Comparison of ENCODE assay signal across 8 cellular contexts in genomic region chr16:2027024-2028010, GRCh38. TPM values are rescaled to one million over a fixed set of nuclear protein-coding genes. Genes with fewer than 3 reads are reported as not detected.
DNase-seq lines count a peak whose midpoint lies in the region; ATAC-seq and TF ChIP-seq lines count a peak whose summit lies in the region.

No MANE protein-coding gene starts in this region.

- H3K4me1 ChIP-seq in PC-3 (ENCODE audit: insufficient read depth, low read length) (peaks cover 24% of the 10 kb centered on the region), mucosa of stomach (ENCODE audit: control insufficient read depth, insufficient read depth, low read length) (peaks cover 51% of the 10 kb centered on the region)

- POLR2A ChIA-PET in PC-3 (lab: Charles Lee; ENCODE audit: unreplicated experiment), result no interaction called here

- no peaks in the 10 kb centered on the region for H4K20me1 ChIP-seq in PC-3 (ENCODE audit: low read length)

- CTCF ChIA-PET in PC-3 (lab: Charles Lee), result interaction anchor here (0.7 to 1.5 kb wide), 2 partner anchors 23 to 29 kb away, joined by 3 to 4 read pairs; no protein-coding TSS in a partner anchor

- intact Hi-C loops in PC-3 (cut with micrococcal nuclease), result no loop called here

- peak overlapping the region; percentile 99 for H3K4me2 ChIP-seq in PC-3 (ENCODE audit: low read length)

- 0 out of 2 replicates have a peak, but pooled peaks have one; percentile 17 for TF ChIP-seq CTCF in PC-3 (conservative IDR thresholded peaks at IDR 0.05; ENCODE audit: low read depth, low read length)

- 0 out of 2 replicates have a peak overlapping the region, but pooled peaks have one; percentile 48 for H2AFZ ChIP-seq in PC-3 (ENCODE audit: low read length)

- peaks cover 29% of the 10 kb centered on the region for H3K79me2 ChIP-seq in PC-3 (ENCODE audit: low read length)

- BruUV-seq in PC-3 (replicated peaks; lab: Mats Ljungman, UMichigan), result TSS peak; percentile 61

- H3K9ac ChIP-seq in PC-3 (ENCODE audit: low read length) (peak overlapping the region; percentile 77), mucosa of stomach (ENCODE audit: low read length) (peak overlapping the region; percentile 26)

- peak; percentile 12 for ATAC-seq in PC-3
- no peak for ATAC-seq in GM21526 (IDR thresholded peaks at IDR 0.05; ENCODE audit: low FRiP score, unreplicated experiment)

- H3K4me3 ChIP-seq in PC-3 (ENCODE audit: low read length) (peak overlapping the region; percentile 87), mucosa of stomach (ENCODE audit: low read length) (peak overlapping the region; percentile 75)

- H3K27me3 ChIP-seq in PC-3 (ENCODE audit: low read length), result no peaks in the 10 kb centered on the region
- no peaks in the 10 kb centered on the region for H3K27me3 ChIP-seq in mucosa of stomach (ENCODE audit: control insufficient read depth, insufficient read depth, low read length)

- no peaks in the 10 kb centered on the region for H3K9me3 ChIP-seq in PC-3 (ENCODE audit: low read length)
- no peaks in the 10 kb centered on the region for H3K9me3 ChIP-seq in mucosa of stomach (ENCODE audit: control insufficient read depth, low read length)

- in situ Hi-C loops in G401 (cut with HindIII; ENCODE audit: low sequenced_read_pairs), result no loop called here
- in situ Hi-C loops in ACHN (cut with HindIII; ENCODE audit: low pct_ligation_motif_present, low pct_unique_long_range_greater_than_20kb, low sequenced_read_pairs), result no loop called here

- H3K27ac ChIP-seq in PC-3 (ENCODE audit: low read length), result peak overlapping the region; percentile 56

- H3K9me2 ChIP-seq in PC-3 (replicated peaks; ENCODE audit: low read length), result no peaks in the 10 kb centered on the region

- H3F3A ChIP-seq in PC-3 (ENCODE audit: low read length, unreplicated experiment), result no peaks in the 10 kb centered on the region

- H3K36me3 ChIP-seq in PC-3 (ENCODE audit: low read depth, low read length), result no peaks in the 10 kb centered on the region
- H3K36me3 ChIP-seq in mucosa of stomach (ENCODE audit: control insufficient read depth, insufficient read depth, low read length), result peaks cover 3% of the 10 kb centered on the region

- DNase-seq in G401 (ENCODE audit: low spot score) (peak; percentile 68), PC-3 (peak; percentile 43), dermis blood vessel endothelial cell (peak; percentile 52), ACHN (no peak), NCI-H2029 treated with DMSO at 0.1 percent for 48 hours (lab: John Stamatoyannopoulos, UW) (no peak)
- DNase-seq in effector CD8-positive, alpha-beta T cell (lab: John Stamatoyannopoulos, UW), result no peak

RNA-seq across cellular contexts. Expression of gene NHERF2, which starts 0.6 kb away (rescaled TPM):
- 20.5 and 28.9 TPM in 2 replicates for total RNA-seq in G401 (2014; rRNA removed; shearing (Covaris generic))
- total RNA-seq in PC-3 (2014; rRNA removed) (145 and 160 TPM in 2 replicates), dermis blood vessel endothelial cell (33.5 and 79.6 TPM in 2 replicates)

RNA-seq across cellular contexts. Expression of gene NPW, which starts 7.7 kb away (rescaled TPM):
- total RNA-seq in G401 (2014; rRNA removed; shearing (Covaris generic)), result not detected in 2 replicates
- 3.8 and 5.6 TPM in 2 replicates for total RNA-seq in PC-3 (2014; rRNA removed)
- 0.17 and 1.2 TPM in 2 replicates for total RNA-seq in dermis blood vessel endothelial cell

RNA-seq across cellular contexts. Expression of gene ZNF598, which starts 17.7 kb away (rescaled TPM):
- total RNA-seq in G401 (2014; rRNA removed; shearing (Covaris generic)), result 58.0 and 72.1 TPM in 2 replicates
- total RNA-seq in PC-3 (2014; rRNA removed) (44.4 and 60.1 TPM in 2 replicates), dermis blood vessel endothelial cell (19.1 and 28.2 TPM in 2 replicates)

RNA-seq across cellular contexts. Expression of gene NTHL1, which starts 20.3 kb away (rescaled TPM):
- 25.2 and 36.6 TPM in 2 replicates for total RNA-seq in G401 (2014; rRNA removed; shearing (Covaris generic))
- total RNA-seq in PC-3 (2014; rRNA removed) (87.1 and 90.1 TPM in 2 replicates), dermis blood vessel endothelial cell (27.7 and 32.3 TPM in 2 replicates)

RNA-seq across cellular contexts. Expression of gene TSC2, which starts 20.5 kb away (rescaled TPM):
- 23.3 and 36.4 TPM in 2 replicates for total RNA-seq in G401 (2014; rRNA removed; shearing (Covaris generic))
- total RNA-seq in PC-3 (2014; rRNA removed), result 59.3 and 64.4 TPM in 2 replicates
- total RNA-seq in dermis blood vessel endothelial cell, result 40.8 and 59.3 TPM in 2 replicates

Comparison
In these comparisons a context has a peak if more than half of its experiments do, and no peak if none do; other contexts are left out.
1. DNase-seq: peak in G401 (single experiment), PC-3 (single experiment) and dermis blood vessel endothelial cell (single experiment); none in ACHN (single experiment), NCI-H2029 treated with DMSO at 0.1 percent for 48 hours (single experiment) and effector CD8-positive, alpha-beta T cell (single experiment).